Comparison of ENCODE assay signal across 27 cellular contexts in the genomic region with DNA sequence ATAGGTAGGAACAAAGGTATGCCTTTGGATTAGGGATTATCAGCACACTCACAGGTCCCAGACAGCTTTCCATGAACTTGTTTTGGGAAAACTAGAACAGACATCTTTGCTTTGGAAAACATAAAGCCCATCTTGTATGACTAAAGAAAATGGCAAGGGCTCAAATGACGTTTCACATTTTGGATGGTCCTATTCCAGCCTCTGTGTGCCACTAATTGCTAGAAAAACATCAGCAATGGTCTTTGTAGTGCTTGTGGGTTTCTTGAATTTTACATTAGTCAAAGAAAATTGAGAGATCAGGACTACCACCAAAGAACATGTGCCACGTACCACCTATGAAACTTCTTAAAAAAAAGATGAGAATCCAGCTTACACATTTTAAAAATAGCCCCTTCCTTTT.
"Had no signal": no experiment of that assay in that cellular context is flagged by ENCODE, and none has a peak within 500 bp of the region (broad histone marks: within the 10 kb centered on the region; RNA-seq: fewer than 3 reads in every experiment).

No MANE protein-coding gene starts in this region.

- H3K9me3 Mint-ChIP-seq: naive B cell; natural killer cell; stimulated activated naive CD8-positive, alpha-beta T cell treated with anti-CD3 and anti-CD28 coated beads, Interleukin-15, Interleukin-2, amounts not matched to agents 100 ng/mL and 50 ng/mL, for 24 hours; type B pancreatic cell had no signal

- H3K36me3 Mint-ChIP-seq: natural killer cell had no signal

- H3K27me3 Mint-ChIP-seq: naive B cell; progenitor cell of endocrine pancreas; stimulated activated naive CD8-positive, alpha-beta T cell treated with anti-CD3 and anti-CD28 coated beads, Interleukin-15, Interleukin-2, amounts not matched to agents 100 ng/mL and 50 ng/mL, for 24 hours; type B pancreatic cell had no signal

- H2AFZ ChIP-seq: hepatocyte, neural progenitor cell had no signal

- H3K27me3 ChIP-seq: hepatocyte, neural progenitor cell, neutrophil, ovary, right atrium auricular region, right lobe of liver, uterus had no signal

- H3K4me2 ChIP-seq: hepatocyte, neural progenitor cell had no signal

- H3K36me3 ChIP-seq: left ventricle myocardium inferior, neural progenitor cell, neutrophil, ovary, tibial nerve, uterus had no signal

- H3K9me3 ChIP-seq: left ventricle myocardium inferior, neutrophil, ovary, right atrium auricular region, right lobe of liver, tibial nerve, uterus had no signal

- H3K4me1 ChIP-seq: left ventricle myocardium inferior, neural progenitor cell, right atrium auricular region, right lobe of liver, uterus had no signal

- H3K4me1 Mint-ChIP-seq: mesothelial cell of epicardium, naive B cell, natural killer cell, nephron progenitor cell, neural progenitor cell had no signal

- H3K4me3 ChIP-seq: hepatocyte, left ventricle myocardium inferior, lung, neural progenitor cell, ovary, right atrium auricular region, right lobe of liver, skin epidermis, tibial nerve, uterus had no signal

- ATAC-seq: natural killer cell, right lobe of liver had no signal

- H3K4me3 Mint-ChIP-seq: mesothelial cell of epicardium; naive B cell; natural killer cell; nephron progenitor cell; neural progenitor cell; stimulated activated naive CD8-positive, alpha-beta T cell treated with anti-CD3 and anti-CD28 coated beads, Interleukin-15, Interleukin-2, amounts not matched to agents 100 ng/mL and 50 ng/mL, for 24 hours; type B pancreatic cell had no signal

- DNase-seq: islet precursor cell; left ventricle myocardium inferior; mesendoderm; naive B cell; natural killer cell; nephron progenitor cell; occipital lobe; ovary; right lobe of liver; stimulated activated CD4-positive, alpha-beta T cell treated with anti-CD3 and anti-CD28 coated beads, Interleukin-12 subunit alpha, Interleukin-12 subunit beta, amount 100 ng/mL, for 4 hours; stimulated activated CD4-positive, alpha-beta T cell treated with anti-CD3 and anti-CD28 coated beads, Interleukin-15, amount 100 ng/mL, for 24 hours; stimulated activated CD4-positive, alpha-beta T cell treated with anti-CD3 and anti-CD28 coated beads, Interleukin-2, amount 100 ng/mL, for 24 hours; stimulated activated CD4-positive, alpha-beta T cell treated with anti-CD3 and anti-CD28 coated beads, Interleukin-4, amount 100 ng/mL, for 1 hour; stimulated activated naive CD4-positive, alpha-beta T cell; substantia nigra; uterus had no signal

- H3K27ac ChIP-seq: hepatocyte, left ventricle myocardium inferior, neural progenitor cell, neutrophil, ovary, right atrium auricular region, right lobe of liver, skin epidermis, tibial nerve, uterus had no signal

- H3K79me2 ChIP-seq: hepatocyte had no signal

- H3K27ac Mint-ChIP-seq: mesothelial cell of epicardium; naive B cell; natural killer cell; nephron progenitor cell; neural progenitor cell; progenitor cell of endocrine pancreas; stimulated activated naive CD8-positive, alpha-beta T cell treated with anti-CD3 and anti-CD28 coated beads, Interleukin-15, Interleukin-2, amounts not matched to agents 100 ng/mL and 50 ng/mL, for 24 hours; type B pancreatic cell had no signal
